In genomic region chr11:26522912-26523610, GRCh38 we compare ENCODE assay signal across 9 cellular contexts. TPM values are rescaled to one million over a fixed set of nuclear protein-coding genes. Genes with fewer than 3 reads are reported as not detected.
DNase-seq lines count a peak whose midpoint lies in the region; ATAC-seq and TF ChIP-seq lines count a peak whose summit lies in the region.
"Had no signal": no experiment of that assay in that cellular context is flagged by ENCODE, and none has a peak within 500 bp of the region (broad histone marks: within the 10 kb centered on the region; RNA-seq: fewer than 3 reads in every experiment).

No MANE protein-coding gene starts in this region.

- POLR2A ChIA-PET in RWPE1 (lab: Yijun Ruan, JAX; ENCODE audit: low non-redundant PET) = no interaction called here

- H3K4me3 ChIP-seq in DND-41 (ENCODE audit: low read depth in 1 of 2, low read length in 2 of 2) (no peak overlapping the region), iPS-18a (ENCODE audit: low read length) (peak overlapping the region; percentile 59), upper lobe of left lung (no peak overlapping the region)

- DNase-seq in DND-41 = no peak
- no peak for DNase-seq in RWPE1 (ENCODE audit: low spot score)
- DNase-seq in T-helper 2 cell = no peak
- no peak for DNase-seq in stimulated activated CD4-positive, alpha-beta T cell treated with anti-CD3 and anti-CD28 coated beads, Interleukin-15, amount 100 ng/mL, for 24 hours
- no peak for DNase-seq in upper lobe of left lung

- no peaks in the 10 kb centered on the region for H4K20me1 ChIP-seq in DND-41 (ENCODE audit: insufficient read depth, low read length)

- H3K27me3 ChIP-seq in DND-41 (ENCODE audit: insufficient read depth, low read length, poor library complexity) (no peaks in the 10 kb centered on the region), iPS-18a (ENCODE audit: control insufficient read depth, insufficient read depth, low read length) (peaks cover 20% of the 10 kb centered on the region), upper lobe of left lung (no peaks in the 10 kb centered on the region)

- H3K36me3 ChIP-seq in DND-41 (ENCODE audit: insufficient read depth, low read length) = no peaks in the 10 kb centered on the region
- no peaks in the 10 kb centered on the region for H3K36me3 ChIP-seq in iPS-18a (ENCODE audit: control insufficient read depth, low read depth, low read length)
- no peaks in the 10 kb centered on the region for H3K36me3 ChIP-seq in upper lobe of left lung

- no peak overlapping the region for H3K4me2 ChIP-seq in DND-41 (ENCODE audit: insufficient read depth, low read length)

- CTCF ChIA-PET in RWPE1 (lab: Yijun Ruan, JAX) = interaction anchor here (0.6 to 1.0 kb wide), 3 partner anchors 126 to 1409 kb away, joined by 3 read pairs; no protein-coding TSS in a partner anchor

- no peaks in the 10 kb centered on the region for H3K79me2 ChIP-seq in DND-41 (ENCODE audit: insufficient read depth, low read length)

- WGBS in upper lobe of left lung, 2 donors = 73 to 77% methylated on average over 12 of the region's 12 CpGs

- H3K9me3 ChIP-seq in DND-41 (ENCODE audit: insufficient read depth, low read length, severe bottlenecking) (no peaks in the 10 kb centered on the region), iPS-18a (ENCODE audit: control insufficient read depth, low read depth, low read length) (no peaks in the 10 kb centered on the region), upper lobe of left lung (no peaks in the 10 kb centered on the region)

- TF ChIP-seq EP300 in upper lobe of left lung (IDR thresholded peaks at IDR 0.05) = no peak

- ATAC-seq in DND-41 (ENCODE audit: insufficient read depth, low read depth) (no peak), HG03432 (IDR thresholded peaks at IDR 0.05; ENCODE audit: unreplicated experiment) (peak; percentile 64), HG03378 (IDR thresholded peaks at IDR 0.05; ENCODE audit: unreplicated experiment) (no peak), upper lobe of left lung (ENCODE audit: low FRiP score in 2 of 2) (no peak)

- H2AFZ ChIP-seq in DND-41 (ENCODE audit: low read depth, low read length) = no peak overlapping the region

- TF ChIP-seq POLR2A in upper lobe of left lung (IDR thresholded peaks at IDR 0.05) = no peak

- H3K4me1 ChIP-seq in DND-41 (ENCODE audit: insufficient read depth, low read length) (no peaks in the 10 kb centered on the region), iPS-18a (ENCODE audit: control insufficient read depth, low read depth, low read length) (peaks cover 8% of the 10 kb centered on the region), upper lobe of left lung (no peaks in the 10 kb centered on the region)

- peak; percentile 37 for TF ChIP-seq CTCF in DND-41 (IDR thresholded peaks at IDR 0.05; ENCODE audit: borderline replicate concordance, extremely low read depth, low read length, poor library complexity, severe bottlenecking)
- TF ChIP-seq CTCF in RWPE1 (conservative IDR thresholded peaks at IDR 0.05; ENCODE audit: low read depth) = peak; percentile 28
- peak in 3 of 6 experiments; percentile 7 to 23 (median 17) for TF ChIP-seq CTCF in upper lobe of left lung (IDR thresholded peaks at IDR 0.05)

- no peak overlapping the region for H3K27ac ChIP-seq in DND-41 (ENCODE audit: low read length)
- H3K27ac ChIP-seq in RWPE1 = no peak overlapping the region
- H3K27ac ChIP-seq in iPS-18a (ENCODE audit: low read length) = no peak overlapping the region
- no peak overlapping the region for H3K27ac ChIP-seq in upper lobe of left lung

- no peak overlapping the region for H3K9ac ChIP-seq in DND-41 (ENCODE audit: low read depth, low read length)
- H3K9ac ChIP-seq in iPS-18a (ENCODE audit: low read length) = peak overlapping the region; percentile 2

RNA-seq across cellular contexts. Expression of gene MUC15, which starts 49.0 kb away (rescaled TPM):
- total RNA-seq in upper lobe of left lung = 10 to 100 TPM in 3 of 6 donors, 1 to 10 TPM in 3; 3.9 to 64.3 (median 13.3) TPM
- total RNA-seq: liver had no signal
